Comparison of ENCODE assay signal across 13 cellular contexts in the genomic region with DNA sequence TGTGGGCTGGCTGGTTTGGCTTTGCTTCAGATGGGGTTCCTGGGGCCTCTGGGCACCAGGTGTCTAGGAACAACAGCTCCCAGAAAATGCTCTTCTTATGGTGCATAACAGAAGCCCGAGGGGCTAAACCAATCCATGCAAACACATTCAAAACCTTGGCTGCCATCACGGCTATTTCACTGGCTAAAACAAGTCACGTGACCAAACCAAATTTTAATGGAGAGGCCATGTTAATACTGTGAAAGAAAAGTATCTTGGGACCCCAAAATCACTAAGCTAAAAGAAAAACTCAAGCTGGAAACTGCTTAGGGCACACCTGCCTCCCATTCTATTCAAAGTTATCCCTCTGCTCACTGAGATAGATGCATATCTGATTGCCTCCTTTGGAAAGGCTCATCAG. TPM values are rescaled to one million over a fixed set of nuclear protein-coding genes. Genes with fewer than 3 reads are reported as not detected.
"Had no signal": no experiment of that assay in that cellular context is flagged by ENCODE, and none has a peak within 500 bp of the region (broad histone marks: within the 10 kb centered on the region; RNA-seq: fewer than 3 reads in every experiment).

No MANE protein-coding gene starts in this region.

- H3K4me3 Mint-ChIP-seq: HFFc6 had no signal

- H2AFZ ChIP-seq: GM23248 had no signal

- H3K9ac ChIP-seq: GM23248, KMS-11 had no signal

- H3K9me3 Mint-ChIP-seq: HFFc6 had no signal

- H3K4me3 ChIP-seq: GM23248, HAP-1 had no signal

- H3K27ac Mint-ChIP-seq: HFFc6 had no signal

- H3K4me2 ChIP-seq: KMS-11 had no signal

- H3K36me3 ChIP-seq: HAP-1 had no signal

- H3K9me3 ChIP-seq: HAP-1 had no signal

- DNase-seq: GM23248, GOT3, H7, HFFc6, Karpas-422, KBM-7 had no signal

- H3K27ac ChIP-seq: GM23248, HL-60, KMS-11 had no signal

- ATAC-seq: HCT116 had no signal

RNA-seq across cellular contexts. Expression of a gene that starts 19.1 kb away (rescaled TPM):
- total RNA-seq: GM23248, H4, H7, HFFc6, HT1080, LHCN-M2 had no signal
- polyA plus RNA-seq: GM23248 had no signal

RNA-seq across cellular contexts. Expression of a gene that starts 40.1 kb away (rescaled TPM):
- total RNA-seq: GM23248, H4, HFFc6, HT1080, LHCN-M2 had no signal
- polyA plus RNA-seq: GM23248 had no signal
